1 cellular context compared by ENCODE assay signal in genomic region chr15:79092382-79092781, GRCh38.
TF ChIP-seq lines count a peak whose summit lies in the region.

No MANE protein-coding gene starts in this region.

TF ChIP-seq in IMR-90, 13 proteins besides CTCF, POLR2A, EP300 and RAD21 (continued from another document):
- no peak for TF ChIP-seq ELK1 (IDR thresholded peaks at IDR 0.05; ENCODE audit: borderline replicate concordance, low read depth, low read length)
